Comparison of ENCODE assay signal across 1 cellular context in genomic region chr14:94144765-94145164, GRCh38.
TF ChIP-seq lines count a peak whose summit lies in the region.

No MANE protein-coding gene starts in this region.

TF ChIP-seq in H1, 55 proteins besides CTCF, POLR2A, EP300 and RAD21:
- TF ChIP-seq SP4 (IDR thresholded peaks at IDR 0.05; ENCODE audit: low read length) = no peak
- peak; percentile 32; the same call in 1 of the 2 replicates for TF ChIP-seq E2F6 (IDR thresholded peaks at IDR 0.05)
- peak; percentile 74 for TF ChIP-seq CEBPB (IDR thresholded peaks at IDR 0.05; ENCODE audit: low read depth, low read length)
- TF ChIP-seq POU5F1 (IDR thresholded peaks at IDR 0.05; ENCODE audit: low read depth, low read length) = no peak
- peak; percentile 30; the same call in 1 of the 2 replicates for TF ChIP-seq POLR2AphosphoS5 (IDR thresholded peaks at IDR 0.05; ENCODE audit: low read depth, low read length)
- TF ChIP-seq MAX (IDR thresholded peaks at IDR 0.05) = peak; percentile 79
- no peak for TF ChIP-seq NRF1 (IDR thresholded peaks at IDR 0.05; ENCODE audit: low read depth, low read length)
- TF ChIP-seq ATF3 (IDR thresholded peaks at IDR 0.05; ENCODE audit: insufficient read depth, low read depth, low read length) = peak; percentile 51; the same call in 1 of the 2 replicates
- TF ChIP-seq USF2 (IDR thresholded peaks at IDR 0.05; ENCODE audit: low read length) = peak; percentile 42; the same call in 1 of the 2 replicates
- no peak for TF ChIP-seq RNF2 (IDR thresholded peaks at IDR 0.05; ENCODE audit: borderline replicate concordance, low read depth, low read length, missing control alignments, poor library complexity, severe bottlenecking)
